In the genomic region with DNA sequence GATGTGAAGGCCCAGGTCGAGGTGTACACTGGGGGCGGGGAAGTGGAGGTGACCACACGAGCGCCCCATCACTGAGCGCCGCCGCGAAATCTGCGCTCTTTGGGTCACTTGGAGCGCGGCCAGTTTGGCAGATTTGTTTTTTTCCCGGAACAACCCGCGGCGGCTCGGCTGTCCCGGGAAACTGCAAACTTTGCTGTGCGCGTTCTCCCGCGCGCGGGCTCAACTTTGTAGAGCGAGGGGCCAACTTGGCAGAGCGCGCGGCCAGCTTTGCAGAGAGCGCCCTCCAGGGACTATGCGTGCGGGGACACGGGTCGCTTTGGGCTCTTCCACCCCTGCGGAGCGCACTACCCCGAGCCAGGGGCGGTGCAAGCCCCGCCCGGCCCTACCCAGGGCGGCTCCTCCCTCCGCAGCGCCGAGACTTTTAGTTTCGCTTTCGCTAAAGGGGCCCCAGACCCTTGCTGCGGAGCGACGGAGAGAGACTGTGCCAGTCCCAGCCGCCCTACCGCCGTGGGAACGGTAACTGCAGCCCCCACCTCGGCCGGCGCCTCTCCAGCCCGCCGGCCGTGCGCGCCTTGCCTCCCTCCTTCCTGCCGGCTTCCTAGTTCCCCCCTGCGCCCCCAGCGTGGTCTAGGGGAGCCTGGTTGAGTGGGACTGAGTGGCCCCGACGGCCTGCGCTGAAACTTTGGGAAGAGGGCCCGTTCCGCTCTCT, we compare ENCODE assay signal across 1 cellular context.
TF ChIP-seq lines count a peak whose summit lies in the region.

A gene (plus strand): TSS at position 450 of the 709 bp plus-strand sequence. CDS start 17,582 bp downstream, outside the sequence.

TF ChIP-seq in H1, 55 proteins besides CTCF, POLR2A, EP300 and RAD21 (continued from another document):
- no peak for TF ChIP-seq CREB1 (IDR thresholded peaks at IDR 0.05)
- no peak for TF ChIP-seq JUN (IDR thresholded peaks at IDR 0.05; ENCODE audit: low read depth, low read length)
- TF ChIP-seq CTBP2 (IDR thresholded peaks at IDR 0.05; ENCODE audit: borderline replicate concordance, insufficient read depth, insufficient read length, low read length): peak; percentile 12
- peak; percentile 95 for TF ChIP-seq ASH2L (IDR thresholded peaks at IDR 0.05; ENCODE audit: low read length)
- TF ChIP-seq KDM4A (IDR thresholded peaks at IDR 0.05; ENCODE audit: low read depth, low read length, severe bottlenecking): peak; percentile 87
- no peak for TF ChIP-seq GABPA (IDR thresholded peaks at IDR 0.05; ENCODE audit: borderline replicate concordance, insufficient read depth, low read length)
- peak; percentile 99 for TF ChIP-seq RBBP5 (IDR thresholded peaks at IDR 0.05; ENCODE audit: borderline replicate concordance, low read depth, low read length)
- no peak for TF ChIP-seq BACH1 (IDR thresholded peaks at IDR 0.05; ENCODE audit: low read length)
- TF ChIP-seq SUZ12 (IDR thresholded peaks at IDR 0.05; ENCODE audit: low read length): no peak
- peak; percentile 64 for TF ChIP-seq TAF1 (IDR thresholded peaks at IDR 0.05; ENCODE audit: low read depth, low read length)
- peak; percentile 31 to 71; a peak in 2 of 4 replicates for TF ChIP-seq SIN3A (conservative IDR thresholded peaks at IDR 0.05 in 1 of 2, IDR thresholded peaks at IDR 0.05 in 1 of 2; ENCODE audit: low read depth in 1 of 2, low read length in 2 of 2)
